Comparison of ENCODE assay signal across 10 cellular contexts in the genomic region with DNA sequence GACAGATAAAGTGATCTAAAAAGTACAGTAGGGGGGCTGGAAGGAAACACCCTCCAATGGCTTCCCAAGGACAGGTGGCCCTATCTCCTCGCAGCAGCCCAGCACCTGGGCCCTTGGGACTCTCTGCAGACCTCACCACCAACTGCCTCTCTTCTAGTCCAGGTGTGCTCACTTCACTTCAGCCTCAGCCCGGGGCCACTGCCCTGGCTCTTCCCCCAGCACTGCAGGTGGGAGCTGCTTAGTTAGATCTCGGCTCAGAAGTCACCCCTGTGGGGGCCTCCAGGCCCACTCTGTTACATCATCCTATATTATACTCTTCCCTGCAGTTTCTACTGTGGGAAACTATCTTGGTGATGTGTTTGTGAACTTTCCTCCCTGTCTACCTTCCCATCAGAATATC. TPM values are rescaled to one million over a fixed set of nuclear protein-coding genes. Genes with fewer than 3 reads are reported as not detected.
DNase-seq lines count a peak whose midpoint lies in the region; ATAC-seq and TF ChIP-seq lines count a peak whose summit lies in the region.
"Had no signal": no experiment of that assay in that cellular context is flagged by ENCODE, and none has a peak within 500 bp of the region (broad histone marks: within the 10 kb centered on the region; RNA-seq: fewer than 3 reads in every experiment).

No MANE protein-coding gene starts in this region.

- peak overlapping the region; percentile 88 for H3K9ac ChIP-seq in NT2/D1 (ENCODE audit: insufficient read length, low read depth)
- no peak overlapping the region for H3K9ac ChIP-seq in parathyroid adenoma

- POLR2A ChIA-PET in CD8-positive, alpha-beta memory T cell (lab: Charles Lee) = no interaction called here

- H3K9me3 ChIP-seq in CD8-positive, alpha-beta memory T cell (ENCODE audit: low read length) = no peaks in the 10 kb centered on the region
- H3K9me3 ChIP-seq in NT2/D1 (ENCODE audit: insufficient read depth, low read length) (peaks cover 11% of the 10 kb centered on the region), gastroesophageal sphincter (no peaks in the 10 kb centered on the region), parathyroid adenoma (ENCODE audit: control insufficient read depth, low read length) (no peaks in the 10 kb centered on the region)

- no peak overlapping the region for H3K4me3 ChIP-seq in CD8-positive, alpha-beta memory T cell (ENCODE audit: low read length)
- H3K4me3 ChIP-seq in NT2/D1 (ENCODE audit: insufficient read length, low read depth) (peak overlapping the region; percentile 60), gastroesophageal sphincter (peak overlapping the region; percentile 33 to 77), parathyroid adenoma (ENCODE audit: low read depth, low read length) (no peak overlapping the region)
- H3K4me3 ChIP-seq: SK-N-MC had no signal

- ATAC-seq in gastroesophageal sphincter = no peak

- no peak for TF ChIP-seq POLR2A in gastroesophageal sphincter (IDR thresholded peaks at IDR 0.05)

- no peak for TF ChIP-seq EP300 in gastroesophageal sphincter (IDR thresholded peaks at IDR 0.05)

- H2AFZ ChIP-seq in parathyroid adenoma = peak overlapping the region; percentile 94

- peaks cover 17 to 21% (median 17%) of the 10 kb centered on the region in 3 donors for H3K4me1 Mint-ChIP-seq in CD8-positive, alpha-beta memory T cell

- peaks cover 0 to 2% (median 0%) of the 10 kb centered on the region in 3 donors for H3K36me3 Mint-ChIP-seq in CD8-positive, alpha-beta memory T cell

- WGBS in gastroesophageal sphincter (ENCODE audit: low coverage in 1 of 2), 2 donors = 69% methylated on average over 2 of the region's 3 CpGs; no CpG with 5 or more reads in 1 of the 2 donors

- H3K36me3 ChIP-seq in CD8-positive, alpha-beta memory T cell (ENCODE audit: insufficient read depth, low read length) = no peaks in the 10 kb centered on the region
- peaks cover 2% of the 10 kb centered on the region for H3K36me3 ChIP-seq in NT2/D1 (ENCODE audit: insufficient read depth, insufficient read length, low read length)
- peaks cover 0 to 48% of the 10 kb centered on the region in 2 donors for H3K36me3 ChIP-seq in gastroesophageal sphincter
- H3K36me3 ChIP-seq in parathyroid adenoma (ENCODE audit: control insufficient read depth, insufficient read depth, low read length) = no peaks in the 10 kb centered on the region

- H3K79me2 ChIP-seq in parathyroid adenoma = no peaks in the 10 kb centered on the region

- H3K9me3 Mint-ChIP-seq in CD8-positive, alpha-beta memory T cell = no peaks in the 10 kb centered on the region

- no peaks in the 10 kb centered on the region for H3K4me1 ChIP-seq in CD8-positive, alpha-beta memory T cell (ENCODE audit: insufficient read depth, low read length)
- H3K4me1 ChIP-seq in NT2/D1 (ENCODE audit: insufficient read depth, insufficient read length) (peaks cover 19% of the 10 kb centered on the region), gastroesophageal sphincter (peaks cover 0 to 66% (median 23%) of the 10 kb centered on the region in 3 donors), parathyroid adenoma (peaks cover 7% of the 10 kb centered on the region)

- CTCF ChIA-PET in CD8-positive, alpha-beta memory T cell (lab: Charles Lee) = no interaction called here

- DNase-seq in CD8-positive, alpha-beta memory T cell = no peak
- DNase-seq in NT2/D1 (ENCODE audit: low read depth, low spot score) (no peak), NCI-H524 treated with DMSO at 0.1 percent for 48 hours (lab: John Stamatoyannopoulos, UW) (no peak), dedifferentiated amniotic fluid mesenchymal stem cell (ENCODE audit: extremely low spot score) (no peak)
- no peak for DNase-seq in stimulated activated CD4-positive, alpha-beta T cell treated with anti-CD3 and anti-CD28 coated beads, Interleukin-2, amount 100 ng/mL, for 48 hours
- DNase-seq in activated naive CD4-positive, alpha-beta T cell treated with Interleukin-2 at 50 U/mL for 16 hours = no peak

- H3K4me3 Mint-ChIP-seq in CD8-positive, alpha-beta memory T cell = peak overlapping the region; percentile 24 to 93 (median 52)

- peaks cover 32 to 38% of the 10 kb centered on the region in 2 donors for H3K27me3 Mint-ChIP-seq in CD8-positive, alpha-beta memory T cell

- H3K27ac ChIP-seq in CD8-positive, alpha-beta memory T cell (ENCODE audit: low read depth, low read length) = no peak overlapping the region
- peak overlapping the region; percentile 78 to 99 (median 94) for H3K27ac ChIP-seq in gastroesophageal sphincter
- H3K27ac ChIP-seq in parathyroid adenoma = peak overlapping the region; percentile 53
- H3K27ac ChIP-seq: SK-N-MC had no signal

- H3K27me3 ChIP-seq in CD8-positive, alpha-beta memory T cell (ENCODE audit: insufficient read depth, low read length, poor library complexity, severe bottlenecking) = peaks cover 18% of the 10 kb centered on the region
- H3K27me3 ChIP-seq in NT2/D1 (ENCODE audit: insufficient read depth, insufficient read length) = peaks cover 21% of the 10 kb centered on the region
- H3K27me3 ChIP-seq in gastroesophageal sphincter = peaks cover 6% of the 10 kb centered on the region
- no peaks in the 10 kb centered on the region for H3K27me3 ChIP-seq in parathyroid adenoma (ENCODE audit: control insufficient read depth, insufficient read depth, low read length)

- H3K4me2 ChIP-seq in parathyroid adenoma (ENCODE audit: low read length) = peak overlapping the region; percentile 88

- peak overlapping the region in 1 of 8 donors; percentile 18 for H3K27ac Mint-ChIP-seq in CD8-positive, alpha-beta memory T cell

- TF ChIP-seq CTCF in gastroesophageal sphincter (IDR thresholded peaks at IDR 0.05) = no peak
- TF ChIP-seq CTCF in parathyroid adenoma (IDR thresholded peaks at IDR 0.05) = no peak

RNA-seq across cellular contexts. Expression of a gene that starts 2.0 kb away (rescaled TPM):
- total RNA-seq in CD8-positive, alpha-beta memory T cell = under 1 TPM; 0.11 to 0.18 TPM
- polyA plus RNA-seq in CD8-positive, alpha-beta memory T cell = not detected
- total RNA-seq in gastroesophageal sphincter = 100 to 1,000 TPM in 1 of 4 donors, 10 to 100 TPM in 3; 69.5 to 110 (median 94.0) TPM

RNA-seq across cellular contexts. Expression of a gene that starts 39.5 kb away (rescaled TPM):
- total RNA-seq in CD8-positive, alpha-beta memory T cell = not detected
- not detected for polyA plus RNA-seq in CD8-positive, alpha-beta memory T cell
- total RNA-seq in gastroesophageal sphincter = not detected
- polyA plus RNA-seq: keratinocyte had no signal

Comparison
In these comparisons a context has a peak if more than half of its experiments do, and no peak if none do; other contexts are left out.
1. H3K4me3 ChIP-seq: peak in NT2/D1 (single experiment) and gastroesophageal sphincter (2 of 2); none in CD8-positive, alpha-beta memory T cell (single experiment) and parathyroid adenoma (single experiment).
2. RNA of a gene that starts 2.0 kb away (total RNA-seq): 69.5 to 110 TPM in gastroesophageal sphincter; 0.11 to 0.18 TPM in CD8-positive, alpha-beta memory T cell; every median in the first group is over 10 times any median in the second.